Comparison of ENCODE assay signal across 7 cellular contexts in the genomic region with DNA sequence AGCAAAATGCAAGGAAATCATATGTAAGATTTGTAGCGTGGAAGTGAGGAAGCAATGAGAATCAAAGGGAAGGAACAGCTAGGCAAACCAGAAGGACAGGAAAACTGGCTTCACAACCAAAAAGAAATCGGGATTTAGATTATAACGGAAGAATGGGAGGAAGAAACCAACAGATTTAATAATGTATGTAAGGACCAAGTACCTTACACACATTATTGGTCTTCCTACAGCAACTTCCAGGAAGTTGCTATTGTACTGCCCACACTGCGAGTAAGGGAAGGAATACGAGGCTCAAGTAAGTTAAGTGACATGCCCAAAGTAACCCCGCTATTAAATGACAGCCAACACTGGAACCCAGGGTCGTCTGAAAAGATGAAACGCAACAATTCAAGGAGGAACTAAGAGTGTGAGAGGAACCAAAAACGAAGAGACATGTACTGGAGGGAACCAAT. TPM values are rescaled to one million over a fixed set of nuclear protein-coding genes. Genes with fewer than 3 reads are reported as not detected.
DNase-seq lines count a peak whose midpoint lies in the region; ATAC-seq lines count a peak whose summit lies in the region.

No MANE protein-coding gene starts in this region.

- peak overlapping the region; percentile 86 to 97 (median 89) for H3K4me3 Mint-ChIP-seq in T-cell
- peak overlapping the region; percentile 82 to 98 for H3K4me3 Mint-ChIP-seq in stimulated activated naive CD8-positive, alpha-beta T cell treated with anti-CD3 and anti-CD28 coated beads, Interleukin-15, amount 100 ng/mL, for 72 hours

- ATAC-seq in T-cell (replicated peaks in 1 of 4) (peak in 1 of 4 experiments; percentile 0), right cardiac atrium (peak; percentile 0 to 4), HG02642 (IDR thresholded peaks at IDR 0.05; ENCODE audit: poor library complexity, unreplicated experiment) (no peak), HG02870 (IDR thresholded peaks at IDR 0.05; ENCODE audit: unreplicated experiment) (no peak)
- no peak for ATAC-seq in stimulated activated naive CD8-positive, alpha-beta T cell treated with anti-CD3 and anti-CD28 coated beads, Interleukin-15, amount 100 ng/mL, for 72 hours

- peaks cover 2% of the 10 kb centered on the region for H3K4me1 ChIP-seq in right cardiac atrium (ENCODE audit: control insufficient read depth, insufficient read depth, low read length)

- peak overlapping the region; percentile 42 for H3K4me3 ChIP-seq in right cardiac atrium (ENCODE audit: low read length)

- peaks cover 13 to 23% (median 23%) of the 10 kb centered on the region in 3 donors for H3K4me1 Mint-ChIP-seq in T-cell
- H3K4me1 Mint-ChIP-seq in stimulated activated naive CD8-positive, alpha-beta T cell treated with anti-CD3 and anti-CD28 coated beads, Interleukin-15, amount 100 ng/mL, for 72 hours = peaks cover 27% of the 10 kb centered on the region

- peaks cover 10% of the 10 kb centered on the region for H3K36me3 Mint-ChIP-seq in T-cell

- H3K27ac ChIP-seq in right cardiac atrium (ENCODE audit: low read length) = peak overlapping the region; percentile 80

- H3K9me3 ChIP-seq in right cardiac atrium (ENCODE audit: control insufficient read depth, low read length) = no peaks in the 10 kb centered on the region

- WGBS in right cardiac atrium = 12% methylated on average over 9 of the region's 9 CpGs

- H3K27ac Mint-ChIP-seq in T-cell = peak overlapping the region; percentile 91 to 92
- H3K27ac Mint-ChIP-seq in stimulated activated naive CD8-positive, alpha-beta T cell treated with anti-CD3 and anti-CD28 coated beads, Interleukin-15, amount 100 ng/mL, for 72 hours = peak overlapping the region; percentile 97 to 99

- intact Hi-C loops in right cardiac atrium (cut with DNase I) = loop anchor here in 1 of 4 donors (10.0 kb wide), 1 partner anchor 326 kb away; no protein-coding TSS in a partner anchor
- intact Hi-C loops in posterior cingulate gyrus (cut with DNase I) = loop anchor here (1.0 to 2.0 kb wide), 3 partner anchors 26 to 92 kb away; a partner anchor contains a TSS

- peak; percentile 25 for DNase-seq in H4 (ENCODE audit: low spot score)
- DNase-seq in T-cell = no peak
- no peak for DNase-seq in right cardiac atrium
- no peak for DNase-seq in stimulated activated naive CD8-positive, alpha-beta T cell treated with anti-CD3 and anti-CD28 coated beads, Interleukin-15, amount 100 ng/mL, for 72 hours
- no peak for DNase-seq in posterior cingulate gyrus

- no peaks in the 10 kb centered on the region for H3K27me3 Mint-ChIP-seq in T-cell
- H3K27me3 Mint-ChIP-seq in stimulated activated naive CD8-positive, alpha-beta T cell treated with anti-CD3 and anti-CD28 coated beads, Interleukin-15, amount 100 ng/mL, for 72 hours = no peaks in the 10 kb centered on the region

- POLR2A ChIA-PET in T-cell (lab: Charles Lee) = interaction anchor here (0.6 to 1.0 kb wide), 2 partner anchors 116 to 200 kb away, joined by 3 read pairs; no protein-coding TSS in a partner anchor

- CTCF ChIA-PET in T-cell (lab: Charles Lee) = interaction anchor here in 1 of 2 donors (0.7 to 1.0 kb wide), 3 partner anchors 9 to 189 kb away, joined by 3 to 4 read pairs (median 4); no protein-coding TSS in a partner anchor

- H3K9me3 Mint-ChIP-seq in T-cell = no peaks in the 10 kb centered on the region
- H3K9me3 Mint-ChIP-seq in stimulated activated naive CD8-positive, alpha-beta T cell treated with anti-CD3 and anti-CD28 coated beads, Interleukin-15, amount 100 ng/mL, for 72 hours = no peaks in the 10 kb centered on the region

- H3K27me3 ChIP-seq in right cardiac atrium (ENCODE audit: control insufficient read depth, insufficient read depth) = no peaks in the 10 kb centered on the region

RNA-seq across cellular contexts. Expression of a gene that starts 0.5 kb away (rescaled TPM):
- 13.6 and 15.6 TPM in 2 replicates for total RNA-seq in H4 (2014; rRNA removed; shearing (Covaris generic))
- total RNA-seq in T-cell (10 to 100 TPM; 36.9 to 47.6 (median 45.4) TPM), right cardiac atrium (100 to 1,000 TPM in 3 of 4 donors, 10 to 100 TPM in 1; 95.4 to 114 (median 105) TPM)
- 133 TPM for polyA plus RNA-seq in right cardiac atrium

RNA-seq across cellular contexts. Expression of a gene that starts 25.9 kb away (rescaled TPM):
- total RNA-seq in H4 (2014; rRNA removed; shearing (Covaris generic)) = 17.8 and 21.6 TPM in 2 replicates
- total RNA-seq in T-cell (1 to 10 TPM; 1.7 to 5.0 (median 3.2) TPM), right cardiac atrium (1 to 10 TPM; 4.7 to 9.0 (median 7.6) TPM)
- 3.8 TPM for polyA plus RNA-seq in right cardiac atrium

RNA-seq across cellular contexts. Expression of a gene that starts 48.0 kb away (rescaled TPM):
- 320 and 353 TPM in 2 replicates for total RNA-seq in H4 (2014; rRNA removed; shearing (Covaris generic))
- 100 to 1,000 TPM; 218 to 273 (median 242) TPM for total RNA-seq in T-cell
- 10 to 100 TPM; 68.5 to 92.0 (median 83.5) TPM for total RNA-seq in right cardiac atrium
- polyA plus RNA-seq in right cardiac atrium = 67.6 TPM

Comparison
In these comparisons a context has a peak if more than half of its experiments do, and no peak if none do; other contexts are left out.
1. ATAC-seq: peak in right cardiac atrium (2 of 2); none in stimulated activated naive CD8-positive, alpha-beta T cell treated with anti-CD3 and anti-CD28 coated beads, Interleukin-15, amount 100 ng/mL, for 72 hours (single experiment), HG02642 (single experiment) and HG02870 (single experiment).